ENCODE assay signal across 2 cellular contexts in genomic region chr17:16023881-16024280, GRCh38.
TF ChIP-seq lines count a peak whose summit lies in the region.

No MANE protein-coding gene starts in this region.

TF ChIP-seq in HepG2, 621 proteins besides CTCF, POLR2A, EP300 and RAD21:
- TF ChIP-seq ZSCAN22 (CRISPR knock-in tag; IDR thresholded peaks at IDR 0.05) (no peak), CHCHD3 (CRISPR knock-in tag; IDR thresholded peaks at IDR 0.05) (no peak), AGO2 (optimal IDR thresholded peaks at IDR 0.05; ENCODE audit: low read depth, low read length) (peak; percentile 47), MYNN (CRISPR knock-in tag; IDR thresholded peaks at IDR 0.05; ENCODE audit: low read depth) (no peak)

TF ChIP-seq in K562, 482 proteins besides CTCF, POLR2A, EP300 and RAD21:
- peak; percentile 56 for TF ChIP-seq RBM22 (IDR thresholded peaks at IDR 0.05; ENCODE audit: low read depth, low read length, poor library complexity, severe bottlenecking)
- TF ChIP-seq POLR2B (IDR thresholded peaks at IDR 0.05; ENCODE audit: low read depth, partially characterized antibody): peak; percentile 5
- no peak for TF ChIP-seq ZBTB33 (CRISPR knock-in tag; IDR thresholded peaks at IDR 0.05)
